18 cellular contexts compared by ENCODE assay signal in the genomic region with DNA sequence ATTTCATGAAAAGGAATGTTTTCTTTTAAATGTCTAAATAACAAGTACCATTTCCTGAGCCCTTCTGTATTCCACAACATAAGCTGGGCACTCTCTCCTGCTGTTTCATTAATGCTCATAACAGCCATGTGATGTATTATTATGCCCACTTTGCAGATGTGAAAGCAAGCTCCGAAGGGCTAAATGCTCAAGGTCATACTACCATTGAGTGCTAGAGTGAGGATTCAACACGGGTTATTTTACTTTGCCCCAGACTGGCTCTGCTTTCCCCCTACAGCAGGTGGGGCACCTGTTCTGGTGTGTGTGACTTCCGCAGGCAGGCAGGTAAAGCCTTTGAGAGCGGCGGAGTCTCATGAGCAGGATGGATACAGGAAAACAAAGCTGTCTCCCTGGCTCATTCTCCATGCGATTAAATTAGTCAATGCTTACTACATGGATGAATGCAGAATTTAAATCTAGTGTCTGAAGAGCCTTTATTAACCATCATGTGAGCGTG. TPM values are rescaled to one million over a fixed set of nuclear protein-coding genes. Genes with fewer than 3 reads are reported as not detected.
DNase-seq lines count a peak whose midpoint lies in the region; ATAC-seq, FAIRE-seq and TF ChIP-seq lines count a peak whose summit lies in the region.
"Had no signal": no experiment of that assay in that cellular context is flagged by ENCODE, and none has a peak within 500 bp of the region (broad histone marks: within the 10 kb centered on the region; RNA-seq: fewer than 3 reads in every experiment).

No MANE protein-coding gene starts in this region.

- H2AFZ ChIP-seq in astrocyte (ENCODE audit: low read depth, low read length) = peak overlapping the region; percentile 43

- peak overlapping the region; percentile 86 for H3K4me2 ChIP-seq in astrocyte (ENCODE audit: low read length)

- H3K4me3 Mint-ChIP-seq in astrocyte (ENCODE audit: unreplicated experiment) = no peak overlapping the region
- H3K4me3 Mint-ChIP-seq: activated CD4-positive, alpha-beta memory T cell treated with anti-CD3 and anti-CD28 coated beads, Interleukin-2, amount 10 ng/mL, durations not matched to agents 7 days and 5 days; CD4-positive, alpha-beta memory T cell; dendritic cell treated with granulocyte-macrophage colony-stimulating factor and Interleukin-4, amounts not matched to agents 40 ng/mL and 50 ng/mL, for 4 days had no signal

- 67 to 79% methylated on average over 1 to 7 of the region's 7 CpGs for WGBS in transverse colon (ENCODE audit: low coverage in 1 of 2), 2 donors

- H4K20me1 ChIP-seq in astrocyte (ENCODE audit: insufficient read depth, low read length) = no peaks in the 10 kb centered on the region

- H3K9me3 ChIP-seq in HEK293 (ENCODE audit: control insufficient read depth, insufficient read depth, low read depth, low read length) = no peaks in the 10 kb centered on the region
- no peaks in the 10 kb centered on the region for H3K9me3 ChIP-seq in astrocyte (ENCODE audit: insufficient read depth, low read depth, low read length)
- H3K9me3 ChIP-seq in muscle layer of colon (ENCODE audit: low read length) = no peaks in the 10 kb centered on the region
- no peaks in the 10 kb centered on the region for H3K9me3 ChIP-seq in transverse colon
- H3K9me3 ChIP-seq: psoas muscle, stomach had no signal

- TF ChIP-seq CTCF in HEK293 (tag by site-specific recombination; IDR thresholded peaks at IDR 0.05) (no peak), astrocyte (IDR thresholded peaks at IDR 0.05; ENCODE audit: insufficient read depth, low read depth, low read length) (no peak), transverse colon (IDR thresholded peaks at IDR 0.05) (no peak)

- H3K36me3 Mint-ChIP-seq in astrocyte (ENCODE audit: low read depth, unreplicated experiment) = no peaks in the 10 kb centered on the region
- H3K36me3 Mint-ChIP-seq: CD4-positive, alpha-beta memory T cell had no signal

- DNase-seq in astrocyte (ENCODE audit: low read depth) (no peak), transverse colon (no peak), HK-2 (ENCODE audit: unreplicated experiment) (no peak)
- DNase-seq: activated CD4-positive, alpha-beta memory T cell treated with anti-CD3 and anti-CD28 coated beads, Interleukin-2, amount 10 ng/mL, durations not matched to agents 7 days and 5 days; aorta; CD4-positive, alpha-beta memory T cell; hippocampal formation; psoas muscle; stomach had no signal

- no peaks in the 10 kb centered on the region for H3K27me3 Mint-ChIP-seq in astrocyte (ENCODE audit: low read depth, unreplicated experiment)
- H3K27me3 Mint-ChIP-seq: dendritic cell treated with granulocyte-macrophage colony-stimulating factor and Interleukin-4, amounts not matched to agents 40 ng/mL and 50 ng/mL, for 4 days had no signal

- TF ChIP-seq EP300 in transverse colon (IDR thresholded peaks at IDR 0.05; ENCODE audit: low read depth) = no peak

- intact Hi-C loops in transverse colon (cut with DNase I; ENCODE audit: low total_unique reads) = no loop called here

- H3K79me2 ChIP-seq in astrocyte (ENCODE audit: insufficient read depth, low read length) = peaks cover 27% of the 10 kb centered on the region

- H3K4me3 ChIP-seq in HEK293 (ENCODE audit: low read depth, low read length) (no peak overlapping the region), astrocyte (ENCODE audit: insufficient read depth, low read depth, low read length) (peak overlapping the region; percentile 42), muscle layer of colon (ENCODE audit: low read depth in 1 of 2, low read length in 2 of 2) (no peak overlapping the region), transverse colon (no peak overlapping the region)
- H3K4me3 ChIP-seq: psoas muscle had no signal

- H3K27ac ChIP-seq in HEK293 (ENCODE audit: extremely low read depth, low read depth, low read length) = no peak overlapping the region; the same call in 1 of the 2 replicates
- H3K27ac ChIP-seq in astrocyte (ENCODE audit: low read depth, low read length) = peak overlapping the region; percentile 74
- peak overlapping the region; percentile 84 for H3K27ac ChIP-seq in muscle layer of colon (ENCODE audit: low read depth, low read length)
- peak overlapping the region; percentile 56 to 83 (median 76) for H3K27ac ChIP-seq in transverse colon
- H3K27ac ChIP-seq: psoas muscle had no signal

- no peak overlapping the region for H3K27ac Mint-ChIP-seq in astrocyte (ENCODE audit: unreplicated experiment)
- H3K27ac Mint-ChIP-seq: activated CD4-positive, alpha-beta memory T cell treated with anti-CD3 and anti-CD28 coated beads, Interleukin-2, amount 10 ng/mL, durations not matched to agents 7 days and 5 days; activated T-helper 2 cell treated with anti-CD3 and anti-CD28 coated beads, Interferon-gamma antibody, Interleukin-2, Interleukin-4, amounts not matched to agents 10 μg/mL and 5 μg/mL and 100 μg/mL, durations not matched to agents 14 hours and 24 hours and 36 hours; CD4-positive, alpha-beta memory T cell; dendritic cell treated with granulocyte-macrophage colony-stimulating factor and Interleukin-4, amounts not matched to agents 40 ng/mL and 50 ng/mL, for 4 days had no signal

- peak overlapping the region; percentile 75 for H3K9ac ChIP-seq in astrocyte (ENCODE audit: low read length)
- no peak overlapping the region for H3K9ac ChIP-seq in muscle layer of colon (ENCODE audit: low read length)

- FAIRE-seq in astrocyte (lab: Jason Lieb, UNC) = no peak
- FAIRE-seq: HTR-8/SVneo had no signal

- H3K4me1 Mint-ChIP-seq in astrocyte (ENCODE audit: low read depth, unreplicated experiment) = peaks cover 29% of the 10 kb centered on the region
- H3K4me1 Mint-ChIP-seq: activated CD4-positive, alpha-beta memory T cell treated with anti-CD3 and anti-CD28 coated beads, Interleukin-2, amount 10 ng/mL, durations not matched to agents 7 days and 5 days had no signal

- no peaks in the 10 kb centered on the region for H3K36me3 ChIP-seq in HEK293 (ENCODE audit: control insufficient read depth in 2 of 2, insufficient read depth in 1 of 2, low read length in 2 of 2)
- H3K36me3 ChIP-seq in astrocyte (ENCODE audit: insufficient read depth, low read length) = no peaks in the 10 kb centered on the region
- H3K36me3 ChIP-seq in muscle layer of colon (ENCODE audit: insufficient read depth, low read length) = no peaks in the 10 kb centered on the region
- no peaks in the 10 kb centered on the region for H3K36me3 ChIP-seq in transverse colon
- H3K36me3 ChIP-seq: stomach had no signal

- TF ChIP-seq POLR2A in transverse colon (IDR thresholded peaks at IDR 0.05) = no peak

- in situ Hi-C loops in transverse colon (cut with MboI; ENCODE audit: low pct_ligation_motif_present in 1 of 4, low pct_unique_long_range_greater_than_20kb in 1 of 4, low sequenced_read_pairs in 3 of 4) = no loop called here

- H3K9me3 Mint-ChIP-seq in astrocyte (ENCODE audit: unreplicated experiment) = no peaks in the 10 kb centered on the region
- H3K9me3 Mint-ChIP-seq: activated CD4-positive, alpha-beta memory T cell treated with anti-CD3 and anti-CD28 coated beads, Interleukin-2, amount 10 ng/mL, durations not matched to agents 7 days and 5 days; activated T-helper 2 cell treated with anti-CD3 and anti-CD28 coated beads, Interferon-gamma antibody, Interleukin-2, Interleukin-4, amounts not matched to agents 10 μg/mL and 5 μg/mL and 100 μg/mL, durations not matched to agents 14 hours and 24 hours and 36 hours; CD4-positive, alpha-beta memory T cell; dendritic cell treated with granulocyte-macrophage colony-stimulating factor and Interleukin-4, amounts not matched to agents 40 ng/mL and 50 ng/mL, for 4 days had no signal

- CTCF ChIA-PET in HEK293 (lab: Yijun Ruan, JAX) = interaction anchor here (3.2 kb wide), 1 partner anchor 20 kb away, joined by 14 read pairs; no protein-coding TSS in a partner anchor

- peaks cover 32% of the 10 kb centered on the region for H3K4me1 ChIP-seq in HEK293 (ENCODE audit: control insufficient read depth, insufficient read depth, low read length)
- H3K4me1 ChIP-seq in astrocyte (ENCODE audit: insufficient read depth, low read length) = peaks cover 26% of the 10 kb centered on the region
- peaks cover 55% of the 10 kb centered on the region for H3K4me1 ChIP-seq in muscle layer of colon (ENCODE audit: insufficient read depth, low read length)
- peaks cover 0 to 35% (median 11%) of the 10 kb centered on the region in 4 donors for H3K4me1 ChIP-seq in transverse colon

- H3K27me3 ChIP-seq in astrocyte (ENCODE audit: insufficient read depth, low read length) = no peaks in the 10 kb centered on the region
- no peaks in the 10 kb centered on the region for H3K27me3 ChIP-seq in muscle layer of colon (ENCODE audit: control insufficient read depth in 1 of 2, insufficient read depth in 2 of 2, low read length in 2 of 2)
- no peaks in the 10 kb centered on the region for H3K27me3 ChIP-seq in transverse colon
- H3K27me3 ChIP-seq: stomach had no signal

- POLR2A ChIA-PET in HEK293 (lab: Yijun Ruan, JAX) = interaction anchor here (0.6 kb wide), 1 partner anchor 30 kb away, joined by 4 read pairs; a partner anchor contains a TSS

- ATAC-seq in HG03025 (IDR thresholded peaks at IDR 0.05; ENCODE audit: low FRiP score, unreplicated experiment) = no peak
- ATAC-seq in GM21723 (IDR thresholded peaks at IDR 0.05; ENCODE audit: unreplicated experiment) = no peak
- ATAC-seq: esophagus mucosa, psoas muscle had no signal

TF ChIP-seq in HEK293, 187 proteins besides CTCF, POLR2A, EP300 and RAD21:
- no peak for TF ChIP-seq ZNF10 (tag by site-specific recombination; IDR thresholded peaks at IDR 0.05)
- peak; percentile 76 for TF ChIP-seq ZNF664 (tag by site-specific recombination; IDR thresholded peaks at IDR 0.05)
TF ChIP-seq in HEK293: peak in this region for 1.

RNA-seq across cellular contexts. Expression of a gene that starts 30.3 kb away (rescaled TPM):
- total RNA-seq in astrocyte = 11.1 and 12.5 TPM in 2 replicates
- 10 to 100 TPM in 3 of 4 donors, 1 to 10 TPM in 1; 4.0 to 27.3 (median 16.9) TPM for total RNA-seq in transverse colon
- total RNA-seq: activated CD4-positive, alpha-beta memory T cell treated with anti-CD3 and anti-CD28 coated beads, Interleukin-2, amount 10 ng/mL, durations not matched to agents 7 days and 5 days; CD4-positive, alpha-beta memory T cell; OCI-LY7 had no signal
